In the genomic region with DNA sequence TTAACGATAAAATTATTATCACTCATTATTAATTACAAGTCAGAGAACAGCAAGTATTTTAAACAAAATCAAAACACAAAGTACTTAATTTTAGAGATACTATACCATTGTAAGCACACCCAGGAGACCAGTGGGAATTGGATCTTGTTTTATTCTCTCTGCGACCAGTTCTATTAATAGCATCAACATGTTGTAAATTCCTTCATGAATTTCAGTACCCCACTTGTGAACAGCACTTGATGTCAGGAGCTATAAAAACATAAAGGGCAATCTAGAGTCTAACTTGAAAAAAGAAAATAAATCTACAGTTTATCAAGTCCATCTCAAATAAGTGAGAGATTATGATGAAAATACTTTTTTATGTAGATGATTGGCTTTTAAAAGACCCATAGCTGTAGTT, we compare ENCODE assay signal across 12 cellular contexts.
"Had no signal": no experiment of that assay in that cellular context is flagged by ENCODE, and none has a peak within 500 bp of the region (broad histone marks: within the 10 kb centered on the region; RNA-seq: fewer than 3 reads in every experiment).

No MANE protein-coding gene starts in this region.

- H3K4me3 ChIP-seq: adrenal gland, lung, suprapubic skin had no signal

- DNase-seq: activated CD4-positive, alpha-beta T cell treated with anti-CD3 and anti-CD28 coated beads for 48 hours; activated naive CD4-positive, alpha-beta T cell treated with anti-CD3 and anti-CD28 coated beads for 36 hours; adrenal gland; naive thymus-derived CD8-positive, alpha-beta T cell; stimulated activated CD4-positive, alpha-beta T cell treated with anti-CD3 and anti-CD28 coated beads, Interleukin-12 subunit alpha, Interleukin-12 subunit beta, amount 100 ng/mL, for 4 hours; stimulated activated naive CD4-positive, alpha-beta T cell treated with Interleukin-2 at 50 U/mL for 16 hours had no signal

- FAIRE-seq: keratinocyte had no signal

- H3K9me3 ChIP-seq: adrenal gland, suprapubic skin had no signal

- H3K4me1 ChIP-seq: adrenal gland had no signal

- H3K27ac ChIP-seq: adrenal gland, suprapubic skin had no signal

- ATAC-seq: esophagus mucosa; naive thymus-derived CD8-positive, alpha-beta T cell; sciatic nerve; WTC11 had no signal

- H3K27me3 ChIP-seq: adrenal gland, suprapubic skin had no signal
